ENCODE assay signal across 25 cellular contexts in genomic region chr16:76162046-76162445, GRCh38.
"Had no signal": no experiment of that assay in that cellular context is flagged by ENCODE, and none has a peak within 500 bp of the region (broad histone marks: within the 10 kb centered on the region; RNA-seq: fewer than 3 reads in every experiment).

No MANE protein-coding gene starts in this region.

- H3K27me3 Mint-ChIP-seq: memory B cell; naive B cell; natural killer cell treated with Interleukin-12 subunit alpha and Interleukin-12 subunit beta and Interleukin-15 and Interleukin-18, amount 100 ng/mL, for 72 hours had no signal

- H3K4me3 Mint-ChIP-seq: memory B cell; naive B cell; natural killer cell treated with Interleukin-12 subunit alpha and Interleukin-12 subunit beta and Interleukin-15 and Interleukin-18, amount 100 ng/mL, for 72 hours; neural crest cell; stimulated activated effector memory CD8-positive, alpha-beta T cell treated with anti-CD3 and anti-CD28 coated beads, Interleukin-12 subunit alpha, Interleukin-12 subunit beta, amount 100 ng/mL, for 72 hours had no signal

- H3K27ac ChIP-seq: gastrocnemius medialis, heart left ventricle, lower lobe of right lung, neutrophil, pancreas, prostate gland, sigmoid colon, thyroid gland, vagina had no signal

- H3K9me3 Mint-ChIP-seq: neural crest cell had no signal

- ATAC-seq: gastrocnemius medialis; heart left ventricle; left ventricle myocardium superior; lower lobe of right lung; mucosa of descending colon; natural killer cell treated with Interleukin-12 subunit alpha and Interleukin-12 subunit beta and Interleukin-15 and Interleukin-18, amount 100 ng/mL, for 72 hours; pancreas; right cardiac atrium; stimulated activated effector memory CD8-positive, alpha-beta T cell treated with anti-CD3 and anti-CD28 coated beads, Interleukin-12 subunit alpha, Interleukin-12 subunit beta, amount 100 ng/mL, for 72 hours; stimulated activated naive CD8-positive, alpha-beta T cell treated with anti-CD3 and anti-CD28 coated beads, Interleukin-15, Interleukin-2, amounts not matched to agents 100 U/mL and 50 U/mL, for 24 hours had no signal

- DNase-seq: cortex of kidney; effector CD4-positive, alpha-beta T cell; gastrocnemius medialis; heart left ventricle; islet precursor cell; kidney glomerular epithelial cell; left ventricle myocardium superior; lower lobe of right lung; mucosa of descending colon; naive B cell; pancreas; right cardiac atrium; sigmoid colon; stimulated activated CD4-positive, alpha-beta T cell treated with anti-CD3 and anti-CD28 coated beads, Interleukin-2, amount 100 ng/mL, for 24 hours; stimulated activated CD4-positive, alpha-beta T cell treated with anti-CD3 and anti-CD28 coated beads, Interleukin-4, amount 100 ng/mL, for 24 hours; stimulated activated naive CD8-positive, alpha-beta T cell treated with anti-CD3 and anti-CD28 coated beads, Interleukin-15, Interleukin-2, amounts not matched to agents 100 U/mL and 50 U/mL, for 24 hours; thyroid gland; trophoblast cell had no signal

- H3K27ac Mint-ChIP-seq: memory B cell; natural killer cell treated with Interleukin-12 subunit alpha and Interleukin-12 subunit beta and Interleukin-15 and Interleukin-18, amount 100 ng/mL, for 72 hours; stimulated activated effector memory CD8-positive, alpha-beta T cell treated with anti-CD3 and anti-CD28 coated beads, Interleukin-12 subunit alpha, Interleukin-12 subunit beta, amount 100 ng/mL, for 72 hours had no signal

- H3K4me1 Mint-ChIP-seq: memory B cell; naive B cell; neural crest cell; stimulated activated effector memory CD8-positive, alpha-beta T cell treated with anti-CD3 and anti-CD28 coated beads, Interleukin-12 subunit alpha, Interleukin-12 subunit beta, amount 100 ng/mL, for 72 hours had no signal
